Comparison of ENCODE assay signal across 10 cellular contexts in the genomic region with DNA sequence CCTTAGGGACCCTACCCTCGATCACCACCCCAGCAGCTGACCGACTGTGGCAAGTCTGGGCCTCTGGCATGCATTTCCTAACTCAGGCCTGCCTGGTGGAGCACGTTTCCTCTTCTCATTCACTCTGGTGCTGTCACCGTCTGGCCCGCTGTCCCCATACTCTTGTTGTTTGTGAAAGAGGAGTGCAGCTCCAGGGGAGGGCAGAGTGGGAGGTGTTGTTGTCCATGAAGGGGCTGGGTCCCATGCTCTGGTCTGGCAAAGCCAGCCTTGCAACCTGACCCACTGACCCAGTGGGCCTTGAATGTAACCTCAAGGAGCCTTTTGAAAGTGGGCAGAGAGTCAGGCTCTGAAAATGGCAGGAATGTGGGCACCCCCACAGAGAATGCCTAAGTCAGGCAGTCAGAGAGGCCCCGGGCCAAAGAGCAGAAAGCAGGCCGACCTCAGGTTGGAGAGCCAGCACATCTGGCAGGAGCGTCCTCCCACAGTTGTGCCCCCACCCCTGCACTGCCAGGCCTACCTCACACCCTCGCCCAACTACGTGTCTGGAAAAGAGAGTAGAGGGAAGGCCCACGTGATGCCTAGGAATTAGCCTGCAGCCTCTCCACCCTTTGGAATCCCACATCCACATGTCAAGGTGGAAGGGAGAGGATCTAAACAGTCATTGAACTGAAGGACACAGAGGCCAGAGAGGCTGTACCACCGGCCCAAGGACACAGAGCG. TPM values are rescaled to one million over a fixed set of nuclear protein-coding genes. Genes with fewer than 3 reads are reported as not detected.
A peak's percentile ranks its signal among the peaks of the same experiment; 100 is the strongest.
DNase-seq lines count a peak whose midpoint lies in the region; ATAC-seq and TF ChIP-seq lines count a peak whose summit lies in the region.
"Had no signal": no experiment of that assay in that cellular context is flagged by ENCODE, and none has a peak within 500 bp of the region (broad histone marks: within the 10 kb centered on the region; RNA-seq: fewer than 3 reads in every experiment).

No MANE protein-coding gene starts in this region.

- H3K4me1 ChIP-seq in ACC112 (ENCODE audit: control insufficient read depth, insufficient read depth, low read length, unreplicated experiment) (peaks cover 78% of the 10 kb centered on the region), HCT116 (ENCODE audit: control insufficient read depth in 1 of 2, insufficient read depth in 2 of 2, low read length in 2 of 2) (peaks cover 75 to 96% of the 10 kb centered on the region in 2 experiments), adipocyte (ENCODE audit: control insufficient read depth, insufficient read depth, low read length) (peaks cover 51% of the 10 kb centered on the region), hepatocyte (ENCODE audit: insufficient read depth) (peaks cover 14% of the 10 kb centered on the region)

- H3K27me3 ChIP-seq in ACC112 (ENCODE audit: insufficient read depth, low read length) (no peaks in the 10 kb centered on the region), HCT116 (ENCODE audit: insufficient read depth, low read length) (no peaks in the 10 kb centered on the region), adipocyte (replicated peaks; ENCODE audit: control insufficient read depth, insufficient read depth, low read length) (no peaks in the 10 kb centered on the region), hepatocyte (no peaks in the 10 kb centered on the region)

- no peak for TF ChIP-seq POLR2A in HCT116 (IDR thresholded peaks at IDR 0.05; ENCODE audit: borderline replicate concordance, extremely low read depth, insufficient read depth, insufficient read length)

- H3K36me3 ChIP-seq in ACC112 (ENCODE audit: insufficient read depth, low read length) (no peaks in the 10 kb centered on the region), HCT116 (ENCODE audit: control insufficient read depth in 1 of 2, insufficient read depth in 2 of 2, low read length in 2 of 2) (peaks cover 0 to 5% of the 10 kb centered on the region in 2 experiments; a peak in 1 of 4 replicates), adipocyte (ENCODE audit: control insufficient read depth, insufficient read depth, low read length, severe bottlenecking) (no peaks in the 10 kb centered on the region), hepatocyte (replicated peaks; ENCODE audit: insufficient read depth, low read depth) (no peaks in the 10 kb centered on the region)

- WGBS in hepatocyte (ENCODE audit: low lambda C conversion rate, missing lambda C conversion rate) = 75% methylated on average over 13 of the region's 13 CpGs

- H3K9me2 ChIP-seq in HCT116 (ENCODE audit: insufficient read depth) = no peaks in the 10 kb centered on the region
- no peaks in the 10 kb centered on the region for H3K9me2 ChIP-seq in hepatocyte (replicated peaks; ENCODE audit: insufficient read depth)

- ATAC-seq in HCT116 (peak; percentile 53), GM21737 (IDR thresholded peaks at IDR 0.05; ENCODE audit: unreplicated experiment) (no peak), GM18868 (IDR thresholded peaks at IDR 0.05; ENCODE audit: unreplicated experiment) (no peak), HG02973 (IDR thresholded peaks at IDR 0.05; ENCODE audit: unreplicated experiment) (no peak)

- CTCF ChIA-PET in HCT116 (lab: Charles Lee) = interaction anchor here (1.1 to 1.4 kb wide), 2 partner anchors 9 to 49 kb away, joined by 3 to 6 read pairs; no protein-coding TSS in a partner anchor

- DNase-seq in HCT116 (ENCODE audit: low read depth, low spot score) = no peak
- peak; percentile 63 for DNase-seq in adipocyte (ENCODE audit: low read depth)
- peak; percentile 66 for DNase-seq in kidney glomerular epithelial cell (lab: John Stamatoyannopoulos, UW)
- DNase-seq in hepatocyte (ENCODE audit: low spot score) = no peak
- DNase-seq: GDM1, NCI-H2081 had no signal

- H4K20me1 ChIP-seq in HCT116 (ENCODE audit: insufficient read depth) = no peaks in the 10 kb centered on the region
- no peaks in the 10 kb centered on the region for H4K20me1 ChIP-seq in hepatocyte (ENCODE audit: insufficient read depth, poor library complexity, severe bottlenecking)

- TF ChIP-seq CTCF in HCT116 (IDR thresholded peaks at IDR 0.05 in 2 of 3, conservative IDR thresholded peaks at IDR 0.05 in 1 of 3; ENCODE audit: borderline replicate concordance in 1 of 3, insufficient read depth in 1 of 3, low read depth in 2 of 3, low read length in 2 of 3) = no peak
- no peak for TF ChIP-seq CTCF in hepatocyte (IDR thresholded peaks at IDR 0.05; ENCODE audit: poor library complexity)

- no peak for TF ChIP-seq RAD21 in HCT116 (IDR thresholded peaks at IDR 0.05; ENCODE audit: low read depth)

- peaks cover 97% of the 10 kb centered on the region for H3K79me2 ChIP-seq in ACC112 (ENCODE audit: control insufficient read depth, insufficient read depth, low read length, unreplicated experiment)
- H3K79me2 ChIP-seq in HCT116 (ENCODE audit: insufficient read depth, low read length) = peaks cover 100% of the 10 kb centered on the region
- H3K79me2 ChIP-seq in hepatocyte = no peaks in the 10 kb centered on the region

- POLR2A ChIA-PET in HCT116 (lab: Charles Lee) = interaction anchor here (1.1 to 1.4 kb wide), 3 partner anchors 10 to 26 kb away, joined by 4 to 6 read pairs (median 4); no protein-coding TSS in a partner anchor

- H3K9me3 ChIP-seq in HCT116 (ENCODE audit: control insufficient read depth in 1 of 2, insufficient read depth in 1 of 2, low read depth in 1 of 2, low read length in 2 of 2) = no peaks in the 10 kb centered on the region
- no peaks in the 10 kb centered on the region for H3K9me3 ChIP-seq in adipocyte (ENCODE audit: control insufficient read depth, low read length)
- H3K9me3 ChIP-seq in hepatocyte (ENCODE audit: low read depth) = no peaks in the 10 kb centered on the region

- RAD21 ChIA-PET in HCT116 (lab: Charles Lee; ENCODE audit: low non-redundant PET in 1 of 2, low total read pairs in 2 of 2, uncharacterized antibody in 2 of 2, unreplicated experiment in 2 of 2) = no interaction called here

- peak overlapping the region; percentile 61 for H3K27ac ChIP-seq in ACC112 (ENCODE audit: low read depth, low read length)
- peak overlapping the region; percentile 90 for H3K27ac ChIP-seq in HCT116 (ENCODE audit: low read depth, low read length)
- H3K27ac ChIP-seq in hepatocyte = no peak overlapping the region

- H2AFZ ChIP-seq in ACC112 (ENCODE audit: low read length, unreplicated experiment) = no peak overlapping the region
- H2AFZ ChIP-seq in HCT116 (ENCODE audit: low read depth, low read length, poor library complexity, severe bottlenecking) = no peak overlapping the region
- H2AFZ ChIP-seq in hepatocyte = no peak overlapping the region

- peak overlapping the region; percentile 60 for H3K9ac ChIP-seq in HCT116 (ENCODE audit: low read length)
- H3K9ac ChIP-seq in adipocyte (ENCODE audit: low read length) = peak overlapping the region; percentile 60

- intact Hi-C loops in HCT116 (cut with micrococcal nuclease) = loop anchor here (1.0 kb wide), 1 partner anchor 26 kb away; no protein-coding TSS in a partner anchor

- BruUV-seq in HCT116 (replicated peaks; lab: Mats Ljungman, UMichigan) = no TSS peak

- H3K4me3 ChIP-seq in ACC112 (ENCODE audit: low read depth, low read length) (0 out of 2 replicates have a peak overlapping the region, but pooled peaks have one; percentile 1), HCT116 (replicated peaks in 1 of 2; ENCODE audit: low read depth in 1 of 2, low read length in 2 of 2) (peak overlapping the region in 1 of 2 experiments; percentile 27; a peak in 1 of 4 replicates), adipocyte (ENCODE audit: low read length) (peak overlapping the region; percentile 52), hepatocyte (no peak overlapping the region)

- H3K4me2 ChIP-seq in HCT116 (ENCODE audit: low read length) = peak overlapping the region; percentile 67
- no peak overlapping the region for H3K4me2 ChIP-seq in hepatocyte

TF ChIP-seq in HCT116, 20 proteins besides CTCF, POLR2A, EP300 and RAD21:
- no peak for TF ChIP-seq YY1 (IDR thresholded peaks at IDR 0.05; ENCODE audit: extremely low read depth, insufficient replicate concordance, low read depth, low read length)
- TF ChIP-seq SIN3A (IDR thresholded peaks at IDR 0.05; ENCODE audit: low read depth) = no peak
- TF ChIP-seq ELF1 (IDR thresholded peaks at IDR 0.05; ENCODE audit: borderline replicate concordance, low read depth) = no peak
- TF ChIP-seq ZNF274 (IDR thresholded peaks at IDR 0.05; ENCODE audit: low read depth, low read length) = no peak
- no peak for TF ChIP-seq JUND (IDR thresholded peaks at IDR 0.05)
- TF ChIP-seq EGR1 (IDR thresholded peaks at IDR 0.05; ENCODE audit: low read depth) = no peak
- no peak for TF ChIP-seq CEBPB (IDR thresholded peaks at IDR 0.05; ENCODE audit: low read depth)

RNA-seq across cellular contexts. Expression of a gene that starts 10.9 kb away (rescaled TPM):
- total RNA-seq in HCT116 (2021; ENCODE audit: unreplicated experiment) = 13.8 TPM
- 11.9 and 16.8 TPM in 2 replicates for polyA plus RNA-seq in HCT116 (2012)
- total RNA-seq in hepatocyte = 9.5 and 12.0 TPM in 2 replicates
- 2.4 and 4.6 TPM in 2 replicates for polyA plus RNA-seq in hepatocyte

RNA-seq across cellular contexts. Expression of a gene that starts 38.1 kb away (rescaled TPM):
- total RNA-seq in HCT116 (2021; ENCODE audit: unreplicated experiment) (65.3 TPM), hepatocyte (39.2 and 54.6 TPM in 2 replicates)
- polyA plus RNA-seq in HCT116 (2012) = 49.5 and 70.5 TPM in 2 replicates
- polyA plus RNA-seq in hepatocyte = 50.9 and 60.2 TPM in 2 replicates

RNA-seq across cellular contexts. Expression of a gene that starts 55.4 kb away (rescaled TPM):
- total RNA-seq in HCT116 (2021; ENCODE audit: unreplicated experiment) = 0.57 TPM
- polyA plus RNA-seq in HCT116 (2012) = 0.25 and 0.27 TPM in 2 replicates
- 0.80 and 2.4 TPM in 2 replicates for total RNA-seq in hepatocyte
- 1.5 and 2.6 TPM in 2 replicates for polyA plus RNA-seq in hepatocyte

Comparison
In these comparisons a context has a peak if more than half of its experiments do, and no peak if none do; other contexts are left out.
1. DNase-seq: peak in adipocyte (single experiment) and kidney glomerular epithelial cell (single experiment); none in HCT116 (single experiment) and hepatocyte (single experiment).